In the genomic region with DNA sequence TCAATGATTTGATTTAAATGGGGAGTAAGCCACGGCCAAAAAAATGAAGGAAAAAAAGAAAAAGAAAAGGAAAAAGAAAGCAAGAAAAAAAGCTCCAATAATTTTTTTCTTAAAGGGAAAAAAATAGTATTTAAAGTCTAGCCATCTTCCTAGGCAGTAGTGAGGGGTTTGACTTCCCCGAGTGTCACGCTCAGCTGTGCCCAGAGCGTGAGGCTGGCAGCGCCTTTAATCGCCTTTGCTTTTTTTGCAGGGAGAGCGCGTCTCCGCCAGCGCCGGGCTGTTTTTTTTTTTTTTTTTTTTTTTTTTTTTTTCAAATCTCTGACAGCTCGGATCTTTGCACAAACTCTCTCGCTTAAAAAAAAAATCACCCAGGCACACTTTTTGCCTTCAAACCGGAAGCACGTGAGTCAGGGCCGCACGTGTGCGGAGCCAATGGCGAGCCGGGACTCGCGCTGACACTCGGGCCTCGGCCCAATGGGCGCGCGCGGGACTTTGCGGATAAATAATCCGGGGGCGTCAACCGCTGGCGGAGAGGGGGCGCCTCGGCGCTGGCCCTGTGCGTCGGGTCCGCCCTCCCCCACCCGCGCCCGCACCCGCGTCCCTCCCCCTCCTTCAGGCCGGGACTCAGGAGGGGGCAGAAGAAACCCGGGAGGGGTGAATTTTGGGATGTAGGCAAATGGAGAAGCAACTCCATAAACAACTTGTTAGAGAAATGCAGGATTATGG, we compare ENCODE assay signal across 7 cellular contexts. TPM values are rescaled to one million over a fixed set of nuclear protein-coding genes. Genes with fewer than 3 reads are reported as not detected.
DNase-seq lines count a peak whose midpoint lies in the region; ATAC-seq and TF ChIP-seq lines count a peak whose summit lies in the region.

A gene (minus strand): TSS at position 202 of the 726 bp plus-strand sequence. CDS start 481 bp downstream, outside the sequence.

- H3K27ac Mint-ChIP-seq in H9, result no peak within 1 kb of the TSS
- peak within 1 kb of the TSS; percentile 11 for H3K27ac Mint-ChIP-seq in T-helper 17 cell

- peak within 1 kb of the TSS; percentile 64 for H3K4me2 ChIP-seq in H9 (ENCODE audit: insufficient read depth, insufficient read length, low read length)
- H3K4me2 ChIP-seq in skeletal muscle satellite cell (ENCODE audit: low read length), result peak within 1 kb of the TSS; percentile 99

- H2BK15ac ChIP-seq in H9 (ENCODE audit: low read depth, low read length), result no peak within 1 kb of the TSS

- ATAC-seq in T-helper 17 cell (no peak), heart left ventricle (peak in 1 of 4 donors; percentile 18)

- no peak within 1 kb of the TSS for H2AFZ ChIP-seq in H9 (ENCODE audit: low read length)

- H3K27me3 Mint-ChIP-seq in H9 (ENCODE audit: low read depth), result peaks cover 96% of the 10 kb centered on the region
- H3K27me3 Mint-ChIP-seq in T-helper 17 cell, result peaks cover 82% of the 10 kb centered on the region

- H3K4me1 ChIP-seq in H9 (ENCODE audit: insufficient read depth, low read length) (0 out of 2 replicates have a peak, but pooled peaks cover 2% of the 10 kb centered on the region), heart left ventricle (peaks cover 3 to 51% (median 17%) of the 10 kb centered on the region in 12 donors), skeletal muscle satellite cell (ENCODE audit: control insufficient read depth, insufficient read depth, low read length) (peaks cover 30% of the 10 kb centered on the region)

- peaks cover 3% of the 10 kb centered on the region for H3K23me2 ChIP-seq in H9 (ENCODE audit: insufficient read length, low read depth, low read length, poor library complexity, severe bottlenecking)

- no peaks in the 10 kb centered on the region for H3K9me3 ChIP-seq in H9 (ENCODE audit: control insufficient read depth, low read depth, low read length)
- H3K9me3 ChIP-seq in T-helper 17 cell (ENCODE audit: control insufficient read depth, low read length, poor library complexity, severe bottlenecking), result no peaks in the 10 kb centered on the region
- no peaks in the 10 kb centered on the region for H3K9me3 ChIP-seq in heart left ventricle
- H3K9me3 ChIP-seq in skeletal muscle satellite cell (replicated peaks; ENCODE audit: low read length), result no peaks in the 10 kb centered on the region

- no peaks in the 10 kb centered on the region for H3K79me1 ChIP-seq in H9 (ENCODE audit: insufficient read depth, low read depth, low read length, poor library complexity, severe bottlenecking)

- H3K14ac ChIP-seq in H9 (ENCODE audit: insufficient read depth, low read length), result no peak within 1 kb of the TSS

- no peak within 1 kb of the TSS for H4K8ac ChIP-seq in H9 (replicated peaks; ENCODE audit: insufficient read length, low read depth, low read length)

- peaks cover 0 to 9% of the 10 kb centered on the region in 2 experiments; a peak in 4 of 5 replicates for H3K9me3 Mint-ChIP-seq in H9

- no peak within 1 kb of the TSS for H2AK5ac ChIP-seq in H9 (ENCODE audit: insufficient read length, low read length)

- H2BK12ac ChIP-seq in H9 (ENCODE audit: insufficient read length, low read depth, low read length), result no peak within 1 kb of the TSS

- intact Hi-C loops in heart left ventricle (cut with DNase I), result no loop called here

- H4K20me1 ChIP-seq in H9 (ENCODE audit: control insufficient read depth, insufficient read depth, insufficient read length), result no peaks in the 10 kb centered on the region

- H3K36me3 Mint-ChIP-seq in H9 (ENCODE audit: insufficient read depth in 1 of 3, low read depth in 3 of 3) (no peaks in the 10 kb centered on the region), T-helper 17 cell (ENCODE audit: low read depth) (no peaks in the 10 kb centered on the region)

- peak within 1 kb of the TSS in 10 of 12 donors; percentile 1 to 38 (median 30) for H3K4me3 ChIP-seq in heart left ventricle
- peak within 1 kb of the TSS; percentile 88 for H3K4me3 ChIP-seq in skeletal muscle satellite cell (ENCODE audit: low read length)

- H2BK5ac ChIP-seq in H9 (ENCODE audit: insufficient read length, low read length), result no peak within 1 kb of the TSS

- H3K27ac ChIP-seq in H9 (ENCODE audit: insufficient read length, low read depth, low read length), result no peak within 1 kb of the TSS
- H3K27ac ChIP-seq in heart left ventricle, result no peak within 1 kb of the TSS

- H3K4me3 Mint-ChIP-seq in H9 (peak within 1 kb of the TSS; percentile 42 to 80), T-helper 17 cell (peak within 1 kb of the TSS; percentile 73)

- no peak within 1 kb of the TSS for H4K5ac ChIP-seq in H9 (ENCODE audit: insufficient read length, low read depth, low read length)

- H2BK120ac ChIP-seq in H9 (ENCODE audit: low read depth, low read length, poor library complexity, severe bottlenecking), result no peak within 1 kb of the TSS

- H2BK20ac ChIP-seq in H9 (ENCODE audit: low read depth, low read length, poor library complexity, severe bottlenecking), result no peak within 1 kb of the TSS

- no peak within 1 kb of the TSS for H3K18ac ChIP-seq in H9 (ENCODE audit: insufficient read length, low read depth, low read length)

- no peaks in the 10 kb centered on the region for H3K36me3 ChIP-seq in heart left ventricle
- peaks cover 9% of the 10 kb centered on the region for H3K36me3 ChIP-seq in skeletal muscle satellite cell (ENCODE audit: insufficient read depth, low read length)

- no peak for TF ChIP-seq POLR2A in heart left ventricle (IDR thresholded peaks at IDR 0.05)

- peak; percentile 90 for DNase-seq in H9
- DNase-seq in T-helper 17 cell, result no peak
- DNase-seq in heart left ventricle, result no peak
- DNase-seq in SHP77 treated with DMSO at 0.1 percent for 48 hours (lab: John Stamatoyannopoulos, UW), result no peak
- no peak for DNase-seq in dedifferentiated amniotic fluid mesenchymal stem cell (ENCODE audit: extremely low spot score)
- no peak for DNase-seq in NCI-H446 treated with DMSO at 0.1 percent for 48 hours (lab: John Stamatoyannopoulos, UW)

- H3K9ac ChIP-seq in H9 (ENCODE audit: extremely low read depth, insufficient read length, low read length) (no peak within 1 kb of the TSS), skeletal muscle satellite cell (ENCODE audit: low read depth, low read length) (peak within 1 kb of the TSS; percentile 96)

- H3K27me3 ChIP-seq in H9 (ENCODE audit: insufficient read depth, low read length) (peaks cover 89% of the 10 kb centered on the region), heart left ventricle (peaks cover 82 to 99% (median 92%) of the 10 kb centered on the region in 9 donors), skeletal muscle satellite cell (ENCODE audit: control insufficient read depth, insufficient read depth, low read length) (no peaks in the 10 kb centered on the region)

- no peak within 1 kb of the TSS for H3T11ph ChIP-seq in H9 (ENCODE audit: low read length)

- no CpG with 5 or more reads among the region's 46 CpGs for WGBS in H9 (ENCODE audit: extremely low coverage, insufficient read length, low lambda C conversion rate)
- WGBS in heart left ventricle, 4 donors, result 3 to 8% (median 6%) methylated on average over 33 to 46 of the region's 46 CpGs

- H3K23ac ChIP-seq in H9 (ENCODE audit: insufficient read length, low read depth, low read length), result no peak within 1 kb of the TSS

- H3K56ac ChIP-seq in H9 (ENCODE audit: insufficient read length, low read depth, low read length), result no peak within 1 kb of the TSS

- no peak within 1 kb of the TSS for H4K91ac ChIP-seq in H9 (ENCODE audit: insufficient read length, low read depth, low read length)

- TF ChIP-seq CTCF in H9 (conservative IDR thresholded peaks at IDR 0.05) (no peak), heart left ventricle (IDR thresholded peaks at IDR 0.05) (no peak)

- H3K4me1 Mint-ChIP-seq in H9, result peaks cover 42 to 73% of the 10 kb centered on the region in 2 experiments
- H3K4me1 Mint-ChIP-seq in T-helper 17 cell, result peaks cover 17% of the 10 kb centered on the region

- H3K4ac ChIP-seq in H9 (ENCODE audit: low read depth, low read length), result no peak within 1 kb of the TSS

- H3K79me2 ChIP-seq in H9 (ENCODE audit: insufficient read depth, low read length), result no peaks in the 10 kb centered on the region

RNA-seq across cellular contexts. Expression of the gene that starts here (rescaled TPM):
- total RNA-seq in H9 (2021), result not detected in 2 replicates
- not detected for total RNA-seq in T-helper 17 cell
- under 1 TPM in 1 of 9 donors, not detected in 8; 0.27 TPM for total RNA-seq in heart left ventricle
- not detected for polyA plus RNA-seq in heart left ventricle
- 3.8 and 6.3 TPM in 2 replicates for total RNA-seq in skeletal muscle satellite cell (2012; rRNA removed)

Comparison
In these comparisons a context has a peak if more than half of its experiments do, and no peak if none do; other contexts are left out.
1. Peak in DNase-seq and H3K4me2 ChIP-seq in H9; RNA of the gene not detected or under 1 TPM.